ENCODE assay signal across 18 cellular contexts in the genomic region with DNA sequence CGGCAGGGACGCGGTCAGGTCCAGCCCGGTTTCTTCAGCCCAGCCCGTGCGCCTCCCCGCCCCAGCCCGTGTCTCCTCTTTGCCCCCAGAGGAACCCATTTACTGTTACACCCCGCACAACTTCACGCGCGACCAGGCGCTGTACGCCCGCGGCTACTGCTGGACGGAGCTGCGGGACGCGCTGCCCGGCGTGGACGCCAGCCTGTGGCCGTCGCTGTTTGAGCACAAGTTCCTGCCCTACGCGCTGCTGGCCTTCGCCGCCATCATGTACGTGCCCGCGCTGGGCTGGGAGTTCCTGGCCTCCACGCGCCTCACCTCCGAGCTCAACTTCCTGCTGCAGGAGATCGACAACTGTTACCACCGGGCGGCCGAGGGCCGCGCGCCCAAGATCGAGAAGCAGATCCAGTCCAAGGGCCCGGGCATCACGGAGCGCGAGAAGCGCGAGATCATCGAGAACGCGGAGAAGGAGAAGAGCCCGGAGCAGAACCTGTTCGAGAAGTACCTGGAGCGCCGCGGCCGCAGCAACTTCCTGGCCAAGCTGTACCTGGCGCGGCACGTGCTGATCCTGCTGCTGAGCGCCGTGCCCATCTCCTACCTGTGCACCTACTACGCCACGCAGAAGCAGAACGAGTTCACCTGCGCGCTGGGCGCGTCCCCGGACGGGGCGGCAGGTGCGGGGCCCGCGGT.
"Had no signal": no experiment of that assay in that cellular context is flagged by ENCODE, and none has a peak within 500 bp of the region (broad histone marks: within the 10 kb centered on the region; RNA-seq: fewer than 3 reads in every experiment).

No MANE protein-coding gene starts in this region.

- H3K9me3 Mint-ChIP-seq: activated CD4-positive, alpha-beta T cell treated with anti-CD3 and anti-CD28 coated beads, Interleukin-2, amount 10 ng/mL, durations not matched to agents 7 days and 5 days; activated T-cell treated with anti-CD3 and anti-CD28 coated beads, Interleukin-2, amount 50 U/mL, for 72 hours; mesothelial cell of epicardium; natural killer cell treated with Interleukin-12 subunit alpha and Interleukin-12 subunit beta and Interleukin-15 and Interleukin-18, amount 100 ng/mL, for 72 hours; stimulated activated effector memory CD8-positive, alpha-beta T cell treated with anti-CD3 and anti-CD28 coated beads, Interleukin-12 subunit alpha, Interleukin-12 subunit beta, amount 100 ng/mL, for 72 hours; type B pancreatic cell had no signal

- H3K4me3 Mint-ChIP-seq: activated CD4-positive, alpha-beta T cell treated with anti-CD3 and anti-CD28 coated beads, Interleukin-2, amount 10 ng/mL, durations not matched to agents 7 days and 5 days; activated T-cell treated with anti-CD3 and anti-CD28 coated beads, Interleukin-2, amount 50 U/mL, for 72 hours; mesothelial cell of epicardium; natural killer cell treated with Interleukin-12 subunit alpha and Interleukin-12 subunit beta and Interleukin-15 and Interleukin-18, amount 100 ng/mL, for 72 hours; stimulated activated effector memory CD8-positive, alpha-beta T cell treated with anti-CD3 and anti-CD28 coated beads, Interleukin-12 subunit alpha, Interleukin-12 subunit beta, amount 100 ng/mL, for 72 hours; type B pancreatic cell had no signal

- H3K4me1 ChIP-seq: gastrocnemius medialis, testis had no signal

- H3K9me3 ChIP-seq: gastrocnemius medialis, testis had no signal

- ATAC-seq: activated T-cell treated with anti-CD3 and anti-CD28 coated beads, Interleukin-2, amount 50 U/mL, for 72 hours; gastrocnemius medialis; natural killer cell treated with Interleukin-12 subunit alpha and Interleukin-12 subunit beta and Interleukin-15 and Interleukin-18, amount 100 ng/mL, for 72 hours; stimulated activated effector memory CD8-positive, alpha-beta T cell treated with anti-CD3 and anti-CD28 coated beads, Interleukin-12 subunit alpha, Interleukin-12 subunit beta, amount 100 ng/mL, for 72 hours had no signal

- H3K27me3 ChIP-seq: testis had no signal

- H3K4me1 Mint-ChIP-seq: mesothelial cell of epicardium had no signal

- H3K27ac ChIP-seq: gastrocnemius medialis, testis had no signal

- H3K36me3 ChIP-seq: gastrocnemius medialis had no signal

- DNase-seq: activated CD4-positive, alpha-beta T cell treated with anti-CD3 and anti-CD28 coated beads, Interleukin-2, amount 10 ng/mL, durations not matched to agents 7 days and 5 days; activated CD8-positive, alpha-beta memory T cell treated with anti-CD3 and anti-CD28 coated beads, Interleukin-2, amount 50 U/mL, for 4 hours; activated effector memory CD4-positive, alpha-beta T cell treated with anti-CD3 and anti-CD28 coated beads, Interleukin-2, amount 50 U/mL, for 16 hours; activated naive CD4-positive, alpha-beta T cell treated with anti-CD3 and anti-CD28 coated beads, Interleukin-2, amount 50 U/mL, for 16 hours; activated T-cell treated with anti-CD3 and anti-CD28 coated beads, Interleukin-2, amount 50 U/mL, for 72 hours; effector CD4-positive, alpha-beta T cell; gastrocnemius medialis; kidney glomerular epithelial cell; nucleus accumbens; retina; small intestine; stimulated activated CD4-positive, alpha-beta T cell treated with anti-CD3 and anti-CD28 coated beads, Interleukin-4, amount 100 ng/mL, for 1 hour; T-helper 9 cell; testis had no signal

- H3K27ac Mint-ChIP-seq: activated CD4-positive, alpha-beta T cell treated with anti-CD3 and anti-CD28 coated beads, Interleukin-2, amount 10 ng/mL, durations not matched to agents 7 days and 5 days; activated T-cell treated with anti-CD3 and anti-CD28 coated beads, Interleukin-2, amount 50 U/mL, for 72 hours; mesothelial cell of epicardium; natural killer cell treated with Interleukin-12 subunit alpha and Interleukin-12 subunit beta and Interleukin-15 and Interleukin-18, amount 100 ng/mL, for 72 hours; stimulated activated effector memory CD8-positive, alpha-beta T cell treated with anti-CD3 and anti-CD28 coated beads, Interleukin-12 subunit alpha, Interleukin-12 subunit beta, amount 100 ng/mL, for 72 hours; type B pancreatic cell had no signal

- H3K4me3 ChIP-seq: gastrocnemius medialis had no signal
